Comparison of ENCODE assay signal across 8 cellular contexts in the genomic region with DNA sequence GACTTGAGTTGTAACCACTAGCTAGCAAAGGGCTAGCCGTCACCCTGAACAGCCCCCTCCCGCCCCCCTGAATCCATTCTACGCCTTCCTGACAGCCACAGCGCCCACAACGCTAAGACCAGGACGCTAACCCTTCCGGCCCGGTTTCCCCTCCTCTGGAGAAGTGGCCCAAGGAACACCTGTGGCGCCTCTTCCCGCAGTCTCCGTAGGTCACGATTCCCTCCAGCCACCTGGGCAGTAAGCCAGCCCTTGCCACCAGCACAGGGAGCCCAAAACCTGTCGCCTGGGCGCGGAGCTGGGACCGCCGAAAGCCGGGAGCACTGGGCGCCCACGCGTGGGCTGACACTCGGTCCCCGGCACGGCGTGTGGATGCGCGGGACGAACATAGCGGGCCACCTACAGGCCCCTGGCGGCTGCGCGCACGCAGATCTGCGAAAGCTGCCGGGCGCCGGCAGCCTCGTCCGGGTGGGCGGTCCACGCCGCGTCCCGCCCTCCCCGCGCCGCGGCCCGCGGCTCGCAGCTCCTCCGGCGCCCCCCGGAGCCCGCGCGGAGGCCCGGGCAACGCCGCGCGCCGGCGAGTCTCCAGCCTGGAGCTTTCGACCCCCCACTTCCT.
A peak's percentile ranks its signal among the peaks of the same experiment; 100 is the strongest.
DNase-seq lines count a peak whose midpoint lies in the region; ATAC-seq lines count a peak whose summit lies in the region.

No MANE protein-coding gene starts in this region.

- H3K9me3 ChIP-seq in BLaER1: no peaks in the 10 kb centered on the region

- peaks cover 83% of the 10 kb centered on the region for H3K4me1 ChIP-seq in BLaER1

- peaks cover 56% of the 10 kb centered on the region for H4K20me1 ChIP-seq in BLaER1

- peak overlapping the region; percentile 95 for H3K9ac ChIP-seq in BLaER1

- peak overlapping the region; percentile 96 for H3K4me3 ChIP-seq in BLaER1

- DNase-seq in T-helper 1 cell (peak in 3 of 5 donors; percentile 37 to 59 (median 59)), caudate nucleus (lab: John Stamatoyannopoulos, UW) (peak in 16 of 61 donors; percentile 12 to 69 (median 40)), NCI-H1930 (lab: John Stamatoyannopoulos, UW) (no peak)
- DNase-seq in stimulated activated CD8-positive, alpha-beta memory T cell treated with anti-CD3 and anti-CD28 coated beads, Interleukin-12 subunit alpha, Interleukin-12 subunit beta, amount 100 ng/mL, for 4 hours (ENCODE audit: low read depth): peak; percentile 53

- H3K4me2 ChIP-seq in BLaER1: peak overlapping the region; percentile 94

- H3K27ac ChIP-seq in BLaER1: peak overlapping the region; percentile 94
- peak overlapping the region; percentile 86 for H3K27ac ChIP-seq in caudate nucleus (ENCODE audit: low read depth, low read length)
- H3K27ac ChIP-seq in layer of hippocampus (ENCODE audit: low read depth, low read length): peak overlapping the region; percentile 92

- H3K36me3 ChIP-seq in BLaER1: peaks cover 47% of the 10 kb centered on the region

- no peaks in the 10 kb centered on the region for H3K27me3 ChIP-seq in BLaER1
- no peaks in the 10 kb centered on the region for H3K27me3 ChIP-seq in layer of hippocampus (ENCODE audit: control insufficient read depth, insufficient read depth, low read length)

- ATAC-seq in GM18909 (IDR thresholded peaks at IDR 0.05; ENCODE audit: poor library complexity, unreplicated experiment): peak; percentile 30
- ATAC-seq in HG03103 (IDR thresholded peaks at IDR 0.05; ENCODE audit: low read depth, unreplicated experiment): peak; percentile 25

Comparison
In these comparisons a context has a peak if more than half of its experiments do, and no peak if none do; other contexts are left out.
1. DNase-seq: peak in T-helper 1 cell (3 of 5) and stimulated activated CD8-positive, alpha-beta memory T cell treated with anti-CD3 and anti-CD28 coated beads, Interleukin-12 subunit alpha, Interleukin-12 subunit beta, amount 100 ng/mL, for 4 hours (single experiment); none in NCI-H1930 (0 of 2).
2. Peak in every context shown above with its lines, with median percentiles within 50 percentile points of each other: H3K27ac ChIP-seq.